In the genomic region with DNA sequence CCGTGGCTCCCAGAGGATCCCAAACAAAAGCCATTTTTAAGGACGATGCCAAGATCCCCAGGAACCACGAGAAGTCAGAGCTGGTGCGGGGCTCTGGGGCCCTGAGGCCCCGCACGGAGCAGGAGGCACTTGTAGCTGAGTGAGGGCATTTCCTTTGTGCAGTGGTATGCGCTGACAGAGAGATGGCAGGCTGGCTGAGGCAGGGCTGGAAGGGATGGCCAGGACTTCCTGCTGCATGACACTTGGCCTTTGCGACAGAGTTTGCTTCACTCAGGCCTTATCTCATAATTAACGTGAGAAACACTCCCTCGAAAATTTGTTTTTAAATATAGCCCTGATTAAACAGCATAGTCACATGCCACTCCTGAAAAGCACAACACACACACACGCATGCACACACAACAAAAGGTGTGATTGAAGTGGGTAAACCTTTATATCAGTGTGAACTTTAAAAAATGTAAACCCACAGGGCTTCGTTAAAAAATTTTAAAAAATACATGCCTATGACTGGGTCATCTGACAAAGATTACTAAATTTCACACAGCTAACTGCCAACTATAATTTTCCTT, we compare ENCODE assay signal across 13 cellular contexts.
DNase-seq lines count a peak whose midpoint lies in the region; ATAC-seq, FAIRE-seq and TF ChIP-seq lines count a peak whose summit lies in the region.
"Had no signal": no experiment of that assay in that cellular context is flagged by ENCODE, and none has a peak within 500 bp of the region (broad histone marks: within the 10 kb centered on the region; RNA-seq: fewer than 3 reads in every experiment).

No MANE protein-coding gene starts in this region.

- intact Hi-C loops in kidney (cut with DNase I): no loop called here

- H3K27me3 ChIP-seq in HUES64 (ENCODE audit: insufficient read depth, low read length): no peaks in the 10 kb centered on the region

- H3K36me3 Mint-ChIP-seq in central memory CD8-positive, alpha-beta T cell (ENCODE audit: insufficient read depth): no peaks in the 10 kb centered on the region
- H3K36me3 Mint-ChIP-seq: CD4-positive, CD25-positive, alpha-beta regulatory T cell; naive thymus-derived CD8-positive, alpha-beta T cell had no signal

- WGBS in HUES64: 37% methylated on average over 11 of the region's 12 CpGs

- H3K27ac ChIP-seq in HUES64 (ENCODE audit: low read depth, low read length) (peak overlapping the region; percentile 24; the same call in 1 of the 2 replicates), kidney (ENCODE audit: low read depth in 2 of 2, low read length in 2 of 2) (peak overlapping the region in 1 of 2 donors; percentile 48)

- H3K9me3 ChIP-seq in HUES64 (ENCODE audit: insufficient read depth, low read depth, low read length): no peaks in the 10 kb centered on the region
- H3K9me3 ChIP-seq in kidney (ENCODE audit: control insufficient read depth in 1 of 2, low read length in 2 of 2): no peaks in the 10 kb centered on the region

- no peaks in the 10 kb centered on the region for H3K36me3 ChIP-seq in HUES64 (ENCODE audit: insufficient read depth, low read length)
- no peaks in the 10 kb centered on the region for H3K36me3 ChIP-seq in kidney (ENCODE audit: control insufficient read depth in 1 of 2, insufficient read depth in 2 of 2, low read length in 2 of 2)

- H3K9ac ChIP-seq in HUES64 (ENCODE audit: low read depth, low read length) (no peak overlapping the region), kidney (ENCODE audit: low read length in 2 of 2) (no peak overlapping the region)

- H3K4me1 ChIP-seq in HUES64 (ENCODE audit: insufficient read depth, low read length) (peaks cover 31% of the 10 kb centered on the region), kidney (ENCODE audit: control insufficient read depth in 1 of 2, insufficient read depth in 1 of 2, low read depth in 1 of 2, low read length in 2 of 2) (peaks cover 7% of the 10 kb centered on the region in 2 donors)

- ATAC-seq in central memory CD8-positive, alpha-beta T cell (replicated peaks; ENCODE audit: extremely low read depth, poor library complexity, severe bottlenecking): peak; percentile 14
- ATAC-seq in GM21367 (IDR thresholded peaks at IDR 0.05; ENCODE audit: unreplicated experiment): no peak

- no peaks in the 10 kb centered on the region for H3K9me3 Mint-ChIP-seq in central memory CD8-positive, alpha-beta T cell
- H3K9me3 Mint-ChIP-seq: activated CD4-positive, alpha-beta memory T cell treated with anti-CD3 and anti-CD28 coated beads, Interleukin-2, amount 10 ng/mL, durations not matched to agents 7 days and 5 days; naive thymus-derived CD8-positive, alpha-beta T cell had no signal

- no peak overlapping the region for H3K4me3 Mint-ChIP-seq in central memory CD8-positive, alpha-beta T cell
- H3K4me3 Mint-ChIP-seq: activated CD4-positive, alpha-beta memory T cell treated with anti-CD3 and anti-CD28 coated beads, Interleukin-2, amount 10 ng/mL, durations not matched to agents 7 days and 5 days; CD4-positive, CD25-positive, alpha-beta regulatory T cell; naive thymus-derived CD8-positive, alpha-beta T cell had no signal

- no peak for FAIRE-seq in kidney (lab: Jason Lieb, UNC)

- TF ChIP-seq CTCF in kidney (IDR thresholded peaks at IDR 0.05; ENCODE audit: borderline replicate concordance, extremely low read depth, insufficient read depth) (no peak), retinal pigment epithelial cell (conservative IDR thresholded peaks at IDR 0.05; ENCODE audit: low read depth, low read length) (peak; percentile 11), GM13977 (IDR thresholded peaks at IDR 0.05; ENCODE audit: extremely low read depth, insufficient read depth, missing control alignments) (no peak)

- no peak for DNase-seq in central memory CD8-positive, alpha-beta T cell (ENCODE audit: low spot score in 2 of 2)
- DNase-seq in kidney (peak; percentile 69), retinal pigment epithelial cell (ENCODE audit: low read depth) (peak; percentile 48), GM13977 (ENCODE audit: low spot score) (no peak), NCI-H226 (no peak)
- no peak for DNase-seq in activated naive CD4-positive, alpha-beta T cell (lab: John Stamatoyannopoulos, UW)
- DNase-seq: activated CD4-positive, alpha-beta memory T cell treated with anti-CD3 and anti-CD28 coated beads, Interleukin-2, amount 10 ng/mL, durations not matched to agents 7 days and 5 days; NCI-H1694 treated with DMSO at 0.1 percent for 48 hours; SHP77 had no signal

- H3K4me1 Mint-ChIP-seq in central memory CD8-positive, alpha-beta T cell: no peaks in the 10 kb centered on the region
- H3K4me1 Mint-ChIP-seq: activated CD4-positive, alpha-beta memory T cell treated with anti-CD3 and anti-CD28 coated beads, Interleukin-2, amount 10 ng/mL, durations not matched to agents 7 days and 5 days had no signal

- H3K4me3 ChIP-seq in HUES64 (ENCODE audit: low read length) (no peak overlapping the region), kidney (ENCODE audit: low read length in 2 of 2) (no peak overlapping the region), retinal pigment epithelial cell (ENCODE audit: low read length) (no peak overlapping the region)

- no peak overlapping the region for H3K27ac Mint-ChIP-seq in central memory CD8-positive, alpha-beta T cell (ENCODE audit: low read depth)
- H3K27ac Mint-ChIP-seq: activated CD4-positive, alpha-beta memory T cell treated with anti-CD3 and anti-CD28 coated beads, Interleukin-2, amount 10 ng/mL, durations not matched to agents 7 days and 5 days; naive thymus-derived CD8-positive, alpha-beta T cell had no signal

- H3K27me3 Mint-ChIP-seq in central memory CD8-positive, alpha-beta T cell: peaks cover 52% of the 10 kb centered on the region
- H3K27me3 Mint-ChIP-seq: CD4-positive, CD25-positive, alpha-beta regulatory T cell had no signal

- in situ Hi-C loops in GM13977 (cut with MboI; ENCODE audit: low pct_unique_long_range_greater_than_20kb, low sequenced_read_pairs, unreplicated experiment): no loop called here

Comparison
In these comparisons a context has a peak if more than half of its experiments do, and no peak if none do; other contexts are left out.
1. DNase-seq: peak in kidney (single experiment) and retinal pigment epithelial cell (single experiment); none in central memory CD8-positive, alpha-beta T cell (0 of 2), GM13977 (single experiment), activated naive CD4-positive, alpha-beta T cell (0 of 4) and NCI-H226 (single experiment).